16 cellular contexts compared by ENCODE assay signal in genomic region chr9:124014355-124015026, GRCh38. TPM values are rescaled to one million over a fixed set of nuclear protein-coding genes. Genes with fewer than 3 reads are reported as not detected.
"Had no signal": no experiment of that assay in that cellular context is flagged by ENCODE, and none has a peak within 500 bp of the region (broad histone marks: within the 10 kb centered on the region; RNA-seq: fewer than 3 reads in every experiment).

No MANE protein-coding gene starts in this region.

- H3K36me3 ChIP-seq: lower lobe of right lung, pancreas, transverse colon had no signal

- H3K36me3 Mint-ChIP-seq: activated naive CD8-positive, alpha-beta T cell; T-cell had no signal

- H3K4me3 Mint-ChIP-seq: activated naive CD8-positive, alpha-beta T cell; activated T-helper 17 cell treated with anti-CD3 and anti-CD28 coated beads, Interleukin-2, amount 50 U/mL, for 72 hours; stimulated activated memory B cell treated with anti-CD40 and anti-IgM and Interleukin-4, amounts not matched to agents 10 μg/mL and 1 μg/mL and 100 μg/mL, for 72 hours had no signal

- H3K9me3 ChIP-seq: lower lobe of right lung, pancreas, transverse colon had no signal

- H3K4me3 ChIP-seq: lower lobe of right lung, pancreas, SK-N-MC, transverse colon had no signal

- DNase-seq: left cardiac atrium; lower lobe of right lung; midbrain; naive thymus-derived CD4-positive, alpha-beta T cell; T-cell; transverse colon had no signal

- H3K27ac Mint-ChIP-seq: activated naive CD8-positive, alpha-beta T cell; activated T-helper 17 cell treated with anti-CD3 and anti-CD28 coated beads, Interleukin-2, amount 50 U/mL, for 72 hours; stimulated activated memory B cell treated with anti-CD40 and anti-IgM and Interleukin-4, amounts not matched to agents 10 μg/mL and 1 μg/mL and 100 μg/mL, for 72 hours; T-cell had no signal

- FAIRE-seq: endometrium, pancreas, TTC549 had no signal

- H3K9me3 Mint-ChIP-seq: activated T-helper 17 cell treated with anti-CD3 and anti-CD28 coated beads, Interleukin-2, amount 50 U/mL, for 72 hours; stimulated activated memory B cell treated with anti-CD40 and anti-IgM and Interleukin-4, amounts not matched to agents 10 μg/mL and 1 μg/mL and 100 μg/mL, for 72 hours; T-cell had no signal

- ATAC-seq: activated T-helper 17 cell treated with anti-CD3 and anti-CD28 coated beads, Interleukin-2, amount 50 U/mL, for 72 hours; esophagus mucosa; left cardiac atrium; lower lobe of right lung; naive thymus-derived CD4-positive, alpha-beta T cell; pancreas; stimulated activated memory B cell treated with anti-CD40 and anti-IgM and Interleukin-4, amounts not matched to agents 10 μg/mL and 1 μg/mL and 100 μg/mL, for 72 hours; T-cell had no signal

- H3K27ac ChIP-seq: lower lobe of right lung, pancreas, SK-N-MC, transverse colon had no signal

RNA-seq across cellular contexts. Expression of gene LHX2, which starts 2.9 kb away (rescaled TPM):
- total RNA-seq: activated T-helper 17 cell treated with anti-CD3 and anti-CD28 coated beads, Interleukin-2, amount 50 U/mL, for 72 hours; esophagus mucosa; glomerular endothelial cell; lower lobe of right lung; naive thymus-derived CD4-positive, alpha-beta T cell; pancreas; subcutaneous adipose tissue; T-cell; transverse colon had no signal
- polyA plus RNA-seq: naive thymus-derived CD4-positive, alpha-beta T cell; pancreas had no signal
